18 cellular contexts compared by ENCODE assay signal in the genomic region with DNA sequence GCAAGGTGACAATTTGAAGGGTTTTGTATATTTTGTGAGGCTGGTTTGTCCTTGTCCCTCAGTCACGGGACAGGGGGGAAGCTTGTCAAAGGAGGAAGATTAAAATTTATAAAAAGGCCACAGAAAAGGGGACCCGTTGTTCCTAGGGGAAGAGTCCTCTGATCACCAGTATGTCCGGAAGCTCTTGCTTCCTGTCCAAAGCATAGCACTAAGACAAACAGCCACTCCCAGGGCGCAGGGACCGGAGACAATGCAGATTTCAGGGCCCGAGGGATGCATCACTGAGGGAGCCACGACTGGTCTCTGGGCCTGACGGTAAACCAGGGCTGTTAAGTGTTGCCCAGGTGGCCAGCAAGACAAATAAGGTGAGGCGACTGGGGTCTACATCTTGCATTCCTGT.
"Had no signal": no experiment of that assay in that cellular context is flagged by ENCODE, and none has a peak within 500 bp of the region (broad histone marks: within the 10 kb centered on the region; RNA-seq: fewer than 3 reads in every experiment).

No MANE protein-coding gene starts in this region.

- H3K4me3 ChIP-seq: hepatocyte, skin epidermis had no signal

- H3K27ac ChIP-seq: breast epithelium, epithelial cell of prostate, hepatocyte, skin epidermis, tibial nerve, WERI-Rb-1 had no signal

- H3K36me3 ChIP-seq: breast epithelium, tibial nerve, WERI-Rb-1 had no signal

- H3K9me3 ChIP-seq: breast epithelium had no signal

- DNase-seq: activated CD4-positive, alpha-beta T cell treated with anti-CD3 and anti-CD28 coated beads for 1 hour; activated CD4-positive, alpha-beta T cell treated with anti-CD3 and anti-CD28 coated beads, Interleukin-2, amount 50 U/mL, for 1 hour; activated CD8-positive, alpha-beta T cell treated with anti-CD3 and anti-CD28 coated beads, Interleukin-2, amount 10 ng/mL, durations not matched to agents 7 days and 5 days; activated gamma-delta T cell treated with Interleukin-2 at 50 U/mL for 16 hours; cerebellar nuclear complex; cortex of kidney; naive thymus-derived CD4-positive, alpha-beta T cell; posterior cingulate gyrus; retina; stimulated activated CD4-positive, alpha-beta T cell treated with anti-CD3 and anti-CD28 coated beads, Interleukin-1b, Interleukin-23, amount 100 ng/mL, for 48 hours; T-helper 1 cell; WERI-Rb-1 had no signal

- ATAC-seq: activated CD8-positive, alpha-beta T cell treated with anti-CD3 and anti-CD28 coated beads, Interleukin-2, amount 10 ng/mL, durations not matched to agents 7 days and 5 days; activated naive CD4-positive, alpha-beta T cell treated with anti-CD3 and anti-CD28 coated beads, Interleukin-2, amount 50 U/mL, for 72 hours; naive thymus-derived CD4-positive, alpha-beta T cell had no signal

- H3K4me1 ChIP-seq: breast epithelium, tibial nerve had no signal

- H3K27me3 ChIP-seq: breast epithelium, hepatocyte, tibial nerve had no signal
